Comparison of ENCODE assay signal across 9 cellular contexts in genomic region chr11:61973603-61974162, GRCh38. TPM values are rescaled to one million over a fixed set of nuclear protein-coding genes. Genes with fewer than 3 reads are reported as not detected.
A peak's percentile ranks its signal among the peaks of the same experiment; 100 is the strongest.
DNase-seq lines count a peak whose midpoint lies in the region; ATAC-seq and TF ChIP-seq lines count a peak whose summit lies in the region.
"Had no signal": no experiment of that assay in that cellular context is flagged by ENCODE, and none has a peak within 500 bp of the region (broad histone marks: within the 10 kb centered on the region; RNA-seq: fewer than 3 reads in every experiment).

No MANE protein-coding gene starts in this region.

- H3K4me3 ChIP-seq in GM23248 (no peak overlapping the region), hepatocyte (no peak overlapping the region)

- no peak overlapping the region for H3K4me3 Mint-ChIP-seq in activated T-helper 1 cell treated with anti-CD3 and anti-CD28 coated beads, Interleukin-12 subunit alpha, Interleukin-12 subunit beta, Interleukin-2, Interleukin-4 antibody, amounts not matched to agents 30 ng/mL and 10 ng/mL and 1 ng/mL, durations not matched to agents 14 hours and 24 hours and 36 hours

- H3K36me3 ChIP-seq in GM23248 (ENCODE audit: low read depth), result no peaks in the 10 kb centered on the region
- H3K36me3 ChIP-seq in hepatocyte (replicated peaks; ENCODE audit: insufficient read depth, low read depth), result no peaks in the 10 kb centered on the region

- H3K4me2 ChIP-seq in GM23248 (ENCODE audit: unreplicated experiment) (peak overlapping the region; percentile 74), hepatocyte (peak overlapping the region; percentile 64)

- H3K9ac ChIP-seq in GM23248, result peak overlapping the region; percentile 85

- H3K9me3 Mint-ChIP-seq in activated T-helper 1 cell treated with anti-CD3 and anti-CD28 coated beads, Interleukin-12 subunit alpha, Interleukin-12 subunit beta, Interleukin-2, Interleukin-4 antibody, amounts not matched to agents 30 ng/mL and 10 ng/mL and 1 ng/mL, durations not matched to agents 14 hours and 24 hours and 36 hours, result no peaks in the 10 kb centered on the region

- no peaks in the 10 kb centered on the region for H3K27me3 Mint-ChIP-seq in activated T-helper 1 cell treated with anti-CD3 and anti-CD28 coated beads, Interleukin-12 subunit alpha, Interleukin-12 subunit beta, Interleukin-2, Interleukin-4 antibody, amounts not matched to agents 30 ng/mL and 10 ng/mL and 1 ng/mL, durations not matched to agents 14 hours and 24 hours and 36 hours (ENCODE audit: insufficient read depth)

- H3K9me3 ChIP-seq in GM23248 (ENCODE audit: low read depth), result no peaks in the 10 kb centered on the region
- no peaks in the 10 kb centered on the region for H3K9me3 ChIP-seq in hepatocyte (ENCODE audit: low read depth)

- TF ChIP-seq CTCF in hepatocyte (IDR thresholded peaks at IDR 0.05; ENCODE audit: poor library complexity), result no peak

- H3K27ac ChIP-seq in GM23248 (peak overlapping the region; percentile 99), hepatocyte (peak overlapping the region; percentile 98)

- H3K79me2 ChIP-seq in GM23248 (ENCODE audit: insufficient read depth) (peaks cover 3% of the 10 kb centered on the region; the same call in 1 of the 2 replicates), hepatocyte (peaks cover 18% of the 10 kb centered on the region)

- intact Hi-C loops in activated T-helper 1 cell treated with anti-CD3 and anti-CD28 coated beads, Interleukin-12 subunit alpha, Interleukin-12 subunit beta, Interleukin-2, Interleukin-4 antibody, amounts not matched to agents 30 ng/mL and 10 ng/mL and 1 ng/mL, durations not matched to agents 14 hours and 24 hours and 36 hours (cut with micrococcal nuclease), result no loop called here

- H3K27me3 ChIP-seq in GM23248 (replicated peaks; ENCODE audit: insufficient read depth) (no peaks in the 10 kb centered on the region), hepatocyte (no peaks in the 10 kb centered on the region)

- 62 to 64% methylated on average over 6 of the region's 6 CpGs for WGBS in GM23248 (ENCODE audit: low coverage in 1 of 2, low lambda C conversion rate in 2 of 2, missing lambda C conversion rate in 2 of 2), 2 experiments
- 70% methylated on average over 6 of the region's 6 CpGs for WGBS in hepatocyte (ENCODE audit: low lambda C conversion rate, missing lambda C conversion rate)

- no peaks in the 10 kb centered on the region for H4K20me1 ChIP-seq in GM23248 (ENCODE audit: insufficient read depth)
- H4K20me1 ChIP-seq in hepatocyte (ENCODE audit: insufficient read depth, poor library complexity, severe bottlenecking), result no peaks in the 10 kb centered on the region

- peaks cover 1% of the 10 kb centered on the region for H3K36me3 Mint-ChIP-seq in activated T-helper 1 cell treated with anti-CD3 and anti-CD28 coated beads, Interleukin-12 subunit alpha, Interleukin-12 subunit beta, Interleukin-2, Interleukin-4 antibody, amounts not matched to agents 30 ng/mL and 10 ng/mL and 1 ng/mL, durations not matched to agents 14 hours and 24 hours and 36 hours (ENCODE audit: low read depth)

- DNase-seq in GM23248, result no peak
- no peak for DNase-seq in activated T-helper 1 cell treated with anti-CD3 and anti-CD28 coated beads, Interleukin-12 subunit alpha, Interleukin-12 subunit beta, Interleukin-2, Interleukin-4 antibody, amounts not matched to agents 30 ng/mL and 10 ng/mL and 1 ng/mL, durations not matched to agents 14 hours and 24 hours and 36 hours (ENCODE audit: low spot score)
- DNase-seq in hepatocyte (ENCODE audit: low spot score), result no peak
- DNase-seq in stimulated activated CD8-positive, alpha-beta memory T cell treated with anti-CD3 and anti-CD28 coated beads, Interleukin-4, amount 100 ng/mL, for 48 hours, result peak; percentile 21
- no peak for DNase-seq in OCI-M2 (lab: John Stamatoyannopoulos, UW; ENCODE audit: unreplicated experiment)
- DNase-seq in NCI-H2227 treated with DMSO at 0.1 percent for 48 hours (lab: John Stamatoyannopoulos, UW), result no peak
- DNase-seq: NCI-H1092 had no signal

- in situ Hi-C loops in GM23248 (cut with MboI), result no loop called here

- H3K9me2 ChIP-seq in GM23248 (ENCODE audit: insufficient read depth) (no peaks in the 10 kb centered on the region), hepatocyte (replicated peaks; ENCODE audit: insufficient read depth) (no peaks in the 10 kb centered on the region)

- H2AFZ ChIP-seq in GM23248, result 0 out of 2 replicates have a peak overlapping the region, but pooled peaks have one; percentile 17
- H2AFZ ChIP-seq in hepatocyte, result no peak overlapping the region

- H3K27ac Mint-ChIP-seq in activated T-helper 1 cell treated with anti-CD3 and anti-CD28 coated beads, Interleukin-12 subunit alpha, Interleukin-12 subunit beta, Interleukin-2, Interleukin-4 antibody, amounts not matched to agents 30 ng/mL and 10 ng/mL and 1 ng/mL, durations not matched to agents 14 hours and 24 hours and 36 hours, result peak overlapping the region; percentile 85

- H3K4me1 Mint-ChIP-seq in activated T-helper 1 cell treated with anti-CD3 and anti-CD28 coated beads, Interleukin-12 subunit alpha, Interleukin-12 subunit beta, Interleukin-2, Interleukin-4 antibody, amounts not matched to agents 30 ng/mL and 10 ng/mL and 1 ng/mL, durations not matched to agents 14 hours and 24 hours and 36 hours (ENCODE audit: low read depth), result peaks cover 57% of the 10 kb centered on the region

- H3F3A ChIP-seq in GM23248 (ENCODE audit: insufficient read depth), result peaks cover 47% of the 10 kb centered on the region

- H3K4me1 ChIP-seq in GM23248 (ENCODE audit: insufficient read depth) (peaks cover 53% of the 10 kb centered on the region), hepatocyte (ENCODE audit: insufficient read depth) (peaks cover 74% of the 10 kb centered on the region)

- ATAC-seq in HG03108 (IDR thresholded peaks at IDR 0.05; ENCODE audit: unreplicated experiment) (no peak), HG03457 (IDR thresholded peaks at IDR 0.05; ENCODE audit: unreplicated experiment) (no peak)

RNA-seq across cellular contexts. Expression of gene FTH1, which starts 6.2 kb away (rescaled TPM):
- 393 and 473 TPM in 2 replicates for total RNA-seq in GM23248 (2014; rRNA removed; shearing (Covaris generic))
- polyA plus RNA-seq in GM23248 (2016; fragmentation: Nextera tagmentation; extraction: Ambion mirVana) (10,305 and 10,611 TPM in 2 replicates), hepatocyte (8,379 and 8,694 TPM in 2 replicates)
- 566 and 580 TPM in 2 replicates for total RNA-seq in activated T-helper 1 cell treated with anti-CD3 and anti-CD28 coated beads, Interleukin-12 subunit alpha, Interleukin-12 subunit beta, Interleukin-2, Interleukin-4 antibody, amounts not matched to agents 30 ng/mL and 10 ng/mL and 1 ng/mL, durations not matched to agents 14 hours and 24 hours and 36 hours
- 1,071 and 1,519 TPM in 2 replicates for total RNA-seq in hepatocyte

RNA-seq across cellular contexts. Expression of gene BEST1, which starts 23.5 kb away (rescaled TPM):
- 4.7 and 5.1 TPM in 2 replicates for total RNA-seq in GM23248 (2014; rRNA removed; shearing (Covaris generic))
- polyA plus RNA-seq in GM23248 (2016; fragmentation: Nextera tagmentation; extraction: Ambion mirVana) (3.1 and 3.9 TPM in 2 replicates), hepatocyte (5.7 and 6.9 TPM in 2 replicates)
- total RNA-seq in activated T-helper 1 cell treated with anti-CD3 and anti-CD28 coated beads, Interleukin-12 subunit alpha, Interleukin-12 subunit beta, Interleukin-2, Interleukin-4 antibody, amounts not matched to agents 30 ng/mL and 10 ng/mL and 1 ng/mL, durations not matched to agents 14 hours and 24 hours and 36 hours, result 0.29 TPM in 1 of 2 replicates, not detected in the other
- total RNA-seq in hepatocyte, result 3.5 and 4.7 TPM in 2 replicates

RNA-seq across cellular contexts. Expression of gene RAB3IL1, which starts 56.3 kb away (rescaled TPM):
- total RNA-seq in GM23248 (2014; rRNA removed; shearing (Covaris generic)), result 6.6 and 7.5 TPM in 2 replicates
- polyA plus RNA-seq in GM23248 (2016; fragmentation: Nextera tagmentation; extraction: Ambion mirVana) (2.8 and 3.3 TPM in 2 replicates), hepatocyte (15.4 and 18.6 TPM in 2 replicates)
- total RNA-seq in activated T-helper 1 cell treated with anti-CD3 and anti-CD28 coated beads, Interleukin-12 subunit alpha, Interleukin-12 subunit beta, Interleukin-2, Interleukin-4 antibody, amounts not matched to agents 30 ng/mL and 10 ng/mL and 1 ng/mL, durations not matched to agents 14 hours and 24 hours and 36 hours, result 0.23 and 0.24 TPM in 2 replicates
- 9.1 and 10.8 TPM in 2 replicates for total RNA-seq in hepatocyte
